7 cellular contexts compared by ENCODE assay signal in genomic region chr10:70887804-70888800, GRCh38.
DNase-seq lines count a peak whose midpoint lies in the region; ATAC-seq and TF ChIP-seq lines count a peak whose summit lies in the region.

Gene PCBD1 (minus strand): TSS chr10:70888565. CDS start chr10:70888533, 32 bp downstream.

- in situ Hi-C loops in GM13977 (cut with MboI; ENCODE audit: low pct_unique_long_range_greater_than_20kb, low sequenced_read_pairs, unreplicated experiment) = loop anchor here (25.0 kb wide), 1 partner anchor 326 kb away; no protein-coding TSS in a partner anchor

- ATAC-seq in HG02588 (IDR thresholded peaks at IDR 0.05; ENCODE audit: unreplicated experiment) = peak; percentile 71

- DNase-seq in GM13977 (ENCODE audit: low spot score) (peak; percentile 86), NCI-H128 (lab: John Stamatoyannopoulos, UW; ENCODE audit: unreplicated experiment) (peak; percentile 1), cerebellar cortex (ENCODE audit: low spot score) (peak; percentile 80), kidney tubule cell (ENCODE audit: low spot score) (peak; percentile 83)
- DNase-seq in activated CD4-positive, CD25-positive, alpha-beta regulatory T cell treated with anti-CD3 and anti-CD28 coated beads, Interleukin-2, amount 50 U/mL, for 16 hours (ENCODE audit: low read depth, low spot score) = peak; percentile 32
- peak; percentile 35 to 48 for DNase-seq in stimulated activated CD4-positive, alpha-beta T cell treated with anti-CD3 and anti-CD28 coated beads, Interleukin-1b, Interleukin-23, amount 100 ng/mL, for 1 hour (ENCODE audit: low read depth in 2 of 2)

- no peak for TF ChIP-seq CTCF in GM13977 (IDR thresholded peaks at IDR 0.05; ENCODE audit: extremely low read depth, insufficient read depth, missing control alignments)

Comparison
In these comparisons a context has a peak if more than half of its experiments do, and no peak if none do; other contexts are left out.
1. Peak in every context shown above with its lines: DNase-seq and ATAC-seq.
2. DNase-seq: peak in every context shown above with its lines; median percentile 86 in GM13977; 83 in kidney tubule cell; 80 in cerebellar cortex; 42 in stimulated activated CD4-positive, alpha-beta T cell treated with anti-CD3 and anti-CD28 coated beads, Interleukin-1b, Interleukin-23, amount 100 ng/mL, for 1 hour; 32 in activated CD4-positive, CD25-positive, alpha-beta regulatory T cell treated with anti-CD3 and anti-CD28 coated beads, Interleukin-2, amount 50 U/mL, for 16 hours; 1 in NCI-H128.